17 cellular contexts compared by ENCODE assay signal in the genomic region with DNA sequence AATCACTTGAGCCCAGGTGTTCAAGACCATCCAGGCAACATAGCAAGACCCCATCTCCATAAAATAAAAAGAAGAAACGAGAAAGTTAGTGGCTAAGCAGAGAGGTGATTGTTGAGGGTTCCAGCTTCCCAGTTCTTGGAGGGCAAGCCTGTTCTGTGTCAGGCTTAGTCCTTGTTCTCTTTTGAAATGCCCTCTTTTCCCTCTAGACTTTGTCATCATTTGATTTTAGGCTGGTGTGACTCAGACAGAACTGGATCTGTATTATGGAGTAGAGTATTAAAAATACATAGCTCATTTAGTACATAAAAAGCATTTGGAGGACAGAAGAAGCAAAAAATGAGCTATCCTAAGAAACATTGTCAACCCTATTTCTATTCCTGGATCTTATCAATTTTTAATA.
"Had no signal": no experiment of that assay in that cellular context is flagged by ENCODE, and none has a peak within 500 bp of the region (broad histone marks: within the 10 kb centered on the region; RNA-seq: fewer than 3 reads in every experiment).

No MANE protein-coding gene starts in this region.

- H3K4me3 Mint-ChIP-seq: activated naive CD8-positive, alpha-beta T cell treated with anti-CD3 and anti-CD28 coated beads, Interleukin-2, amount 50 U/mL, for 24 hours; activated T-helper 1 cell treated with anti-CD3 and anti-CD28 coated beads, Interleukin-12 subunit alpha, Interleukin-12 subunit beta, Interleukin-2, Interleukin-4 antibody, amounts not matched to agents 30 ng/mL and 10 ng/mL and 1 ng/mL, durations not matched to agents 14 hours and 24 hours and 36 hours; immature natural killer cell; natural killer cell had no signal

- H3K9me3 Mint-ChIP-seq: activated naive CD8-positive, alpha-beta T cell treated with anti-CD3 and anti-CD28 coated beads, Interleukin-2, amount 50 U/mL, for 24 hours; activated T-helper 1 cell treated with anti-CD3 and anti-CD28 coated beads, Interleukin-12 subunit alpha, Interleukin-12 subunit beta, Interleukin-2, Interleukin-4 antibody, amounts not matched to agents 30 ng/mL and 10 ng/mL and 1 ng/mL, durations not matched to agents 14 hours and 24 hours and 36 hours; immature natural killer cell; natural killer cell had no signal

- DNase-seq: activated naive CD4-positive, alpha-beta T cell treated with Interleukin-2 at 50 U/mL for 16 hours; activated naive CD8-positive, alpha-beta T cell treated with anti-CD3 and anti-CD28 coated beads, Interleukin-2, amount 50 U/mL, for 24 hours; aorta; dermis blood vessel endothelial cell; glutamatergic neuron; immature natural killer cell; left cardiac atrium; mesenchymal stem cell; natural killer cell; spleen; stomach; testis; upper lobe of right lung had no signal

- ATAC-seq: activated CD4-positive, CD25-positive, alpha-beta regulatory T cell treated with anti-CD3 and anti-CD28 coated beads, Interleukin-2, amount 50 U/mL, for 24 hours; activated naive CD8-positive, alpha-beta T cell treated with anti-CD3 and anti-CD28 coated beads, Interleukin-2, amount 50 U/mL, for 24 hours; natural killer cell; sciatic nerve; upper lobe of right lung had no signal

- H3K36me3 Mint-ChIP-seq: immature natural killer cell, natural killer cell had no signal

- H3K9me3 ChIP-seq: prostate gland, spleen, stomach, testis, upper lobe of right lung had no signal

- H3K27ac ChIP-seq: prostate gland, spleen, stomach, testis, upper lobe of right lung had no signal

- H3K27me3 ChIP-seq: spleen, stomach, testis, upper lobe of right lung had no signal

- H3K27ac Mint-ChIP-seq: activated naive CD8-positive, alpha-beta T cell treated with anti-CD3 and anti-CD28 coated beads, Interleukin-2, amount 50 U/mL, for 24 hours; activated T-helper 1 cell treated with anti-CD3 and anti-CD28 coated beads, Interleukin-12 subunit alpha, Interleukin-12 subunit beta, Interleukin-2, Interleukin-4 antibody, amounts not matched to agents 30 ng/mL and 10 ng/mL and 1 ng/mL, durations not matched to agents 14 hours and 24 hours and 36 hours; immature natural killer cell; natural killer cell had no signal

- H3K27me3 Mint-ChIP-seq: activated naive CD8-positive, alpha-beta T cell treated with anti-CD3 and anti-CD28 coated beads, Interleukin-2, amount 50 U/mL, for 24 hours had no signal

- H3K4me3 ChIP-seq: prostate gland, spleen, stomach, testis, upper lobe of right lung had no signal

- H3K36me3 ChIP-seq: prostate gland, spleen, stomach, upper lobe of right lung had no signal

- H3K4me1 ChIP-seq: prostate gland had no signal

- H3K4me1 Mint-ChIP-seq: immature natural killer cell had no signal
